ENCODE assay signal across 38 cellular contexts in the genomic region with DNA sequence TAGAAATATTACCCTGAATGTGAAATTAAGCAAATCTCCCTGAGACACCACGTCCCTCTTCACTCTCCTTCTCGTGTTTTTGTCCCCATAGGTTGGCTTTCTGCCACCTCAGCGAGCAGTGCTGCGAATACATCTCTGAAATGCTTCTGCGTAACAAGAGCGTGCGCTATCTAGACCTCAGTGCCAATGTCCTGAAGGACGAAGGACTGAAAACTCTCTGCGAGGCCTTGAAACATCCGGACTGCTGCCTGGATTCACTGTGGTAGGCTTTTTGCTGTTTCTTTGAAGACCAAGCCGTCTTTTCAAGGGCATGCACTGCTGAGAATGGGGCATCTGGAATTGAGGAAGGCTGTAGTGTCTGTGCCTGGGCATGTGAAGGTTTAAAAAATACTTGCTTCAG. TPM values are rescaled to one million over a fixed set of nuclear protein-coding genes. Genes with fewer than 3 reads are reported as not detected.
"Had no signal": no experiment of that assay in that cellular context is flagged by ENCODE, and none has a peak within 500 bp of the region (broad histone marks: within the 10 kb centered on the region; RNA-seq: fewer than 3 reads in every experiment).

No MANE protein-coding gene starts in this region.

- H3K9me3 ChIP-seq: MG63 had no signal

- H3K4me2 ChIP-seq: KMS-11 had no signal

- H3K4me3 ChIP-seq: MG63 had no signal

- H3K27ac ChIP-seq: KMS-11 had no signal

- DNase-seq: Karpas-422, Kasumi-1, KBM-7, KG1, MG63, MM.1S, MV-4-11, NCI-H1048, NCI-H1092, NCI-H1092 treated with DMSO at 0.1 percent for 48 hours, NCI-H1105, NCI-H1105 treated with DMSO at 0.1 percent for 48 hours, NCI-H1417, NCI-H1417 treated with DMSO at 0.1 percent for 48 hours, NCI-H1436, NCI-H1436 treated with DMSO at 0.1 percent for 48 hours, NCI-H146, NCI-H1694, NCI-H1694 treated with DMSO at 0.1 percent for 48 hours, NCI-H187, NCI-H187 treated with DMSO at 0.1 percent for 48 hours, NCI-H1930, NCI-H2029, NCI-H2029 treated with DMSO at 0.1 percent for 48 hours, NCI-H2081, NCI-H2107, NCI-H2171, NCI-H2171 treated with DMSO at 0.1 percent for 48 hours, NCI-H2227 treated with DMSO at 0.1 percent for 48 hours, NCI-H226, NCI-H345, NCI-H446, NCI-H446 treated with DMSO at 0.1 percent for 48 hours had no signal

- H3K27me3 ChIP-seq: MG63 had no signal

- H3K36me3 ChIP-seq: MG63 had no signal

RNA-seq across cellular contexts. Expression of a gene that starts 34.4 kb away (rescaled TPM):
- total RNA-seq: LHCN-M2, M059J, MCF 10A, NCI-H460 had no signal

RNA-seq across cellular contexts. Expression of a gene that starts 38.9 kb away (rescaled TPM):
- total RNA-seq: MCF 10A, NCI-H460 had no signal
